22 cellular contexts compared by ENCODE assay signal in the genomic region with DNA sequence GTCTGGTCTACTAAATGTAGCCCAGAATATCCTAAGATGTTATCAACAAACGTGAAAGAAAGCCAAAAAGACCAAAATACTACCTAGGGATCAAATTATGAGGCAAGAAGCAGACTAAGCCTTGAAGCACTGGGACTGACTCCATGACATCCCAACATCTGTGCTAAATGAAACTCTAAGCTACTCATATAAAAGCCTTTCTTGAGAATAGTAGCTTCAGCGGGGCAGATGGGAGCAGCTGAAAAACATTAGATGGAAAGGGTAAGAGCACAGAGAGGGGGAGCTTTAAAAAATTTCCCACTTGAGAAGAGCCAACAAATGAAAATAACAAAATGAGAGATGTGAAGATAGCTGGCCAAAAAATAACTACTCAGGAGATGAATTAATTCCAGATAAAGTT.
DNase-seq lines count a peak whose midpoint lies in the region; ATAC-seq and TF ChIP-seq lines count a peak whose summit lies in the region.
"Had no signal": no experiment of that assay in that cellular context is flagged by ENCODE, and none has a peak within 500 bp of the region (broad histone marks: within the 10 kb centered on the region; RNA-seq: fewer than 3 reads in every experiment).

No MANE protein-coding gene starts in this region.

- POLR2A ChIA-PET in WTC11 (lab: Charles Lee): no interaction called here

- TF ChIP-seq CTCF in WTC11 (IDR thresholded peaks at IDR 0.05) (no peak), testis (IDR thresholded peaks at IDR 0.05) (no peak)

- no peak overlapping the region for H3K27ac Mint-ChIP-seq in WTC11

- peaks cover 8% of the 10 kb centered on the region; the same call in 1 of the 2 replicates for H3K36me3 Mint-ChIP-seq in WTC11

- peaks cover 11% of the 10 kb centered on the region for H3K4me1 Mint-ChIP-seq in WTC11

- H3K9me3 Mint-ChIP-seq in WTC11: peaks cover 13% of the 10 kb centered on the region

- CTCF ChIA-PET in WTC11 (lab: Charles Lee): interaction anchor here (0.8 kb wide), 1 partner anchor 356 kb away, joined by 3 read pairs; a partner anchor contains a TSS

- H3K4me3 Mint-ChIP-seq in WTC11: no peak overlapping the region

- TF ChIP-seq POLR2A in testis (IDR thresholded peaks at IDR 0.05): no peak

- no peaks in the 10 kb centered on the region for H3K4me1 ChIP-seq in testis

- intact Hi-C loops in sciatic nerve (cut with DNase I): no loop called here
- intact Hi-C loops in testis (cut with DNase I; ENCODE audit: low total_unique reads): no loop called here

- no peaks in the 10 kb centered on the region for H3K27me3 ChIP-seq in testis

- 25 to 54% methylated on average over 2 of the region's 2 CpGs for WGBS in testis, 2 donors

- ATAC-seq in WTC11 (peak; percentile 30; the same call in 1 of the 2 replicates), sciatic nerve (peak; percentile 94)
- ATAC-seq: HCT116 had no signal

- H3K9me3 ChIP-seq in testis: no peaks in the 10 kb centered on the region

- no peak overlapping the region for H3K27ac ChIP-seq in testis
- H3K27ac ChIP-seq: 22Rv1, RWPE1 had no signal

- H3K27me3 Mint-ChIP-seq in WTC11 (ENCODE audit: low read depth): no peaks in the 10 kb centered on the region

- H3K36me3 ChIP-seq in testis (ENCODE audit: low read depth, missing control alignments): no peaks in the 10 kb centered on the region

- DNase-seq in DMS 273 (lab: John Stamatoyannopoulos, UW; ENCODE audit: unreplicated experiment) (peak; percentile 2), DMS 273 treated with DMSO at 0.1 percent for 48 hours (lab: John Stamatoyannopoulos, UW) (no peak), WTC11 (ENCODE audit: low spot score) (no peak), fibroblast of peridontal ligament (ENCODE audit: extremely low read depth) (peak; percentile 31), sciatic nerve (ENCODE audit: low spot score) (no peak), cerebellar nuclear complex (lab: John Stamatoyannopoulos, UW) (no peak), nucleus accumbens (lab: John Stamatoyannopoulos, UW) (no peak), testis (no peak)
- DNase-seq: ACHN, Calu3, KBM-7, MV-4-11, NCI-H1105, NCI-H1436 treated with DMSO at 0.1 percent for 48 hours, NCI-H1930, NCI-H2107, NCI-H446 treated with DMSO at 0.1 percent for 48 hours, NCI-H526 treated with DMSO at 0.1 percent for 48 hours, SHP77 treated with DMSO at 0.1 percent for 48 hours had no signal

- no peak overlapping the region for H3K4me3 ChIP-seq in testis

TF ChIP-seq in WTC11, 78 proteins besides CTCF, POLR2A, EP300 and RAD21 (continues in another document):
- no peak for TF ChIP-seq ZNF416 (CRISPR knock-in tag; IDR thresholded peaks at IDR 0.05)
- TF ChIP-seq SMAD3 (CRISPR knock-in tag; IDR thresholded peaks at IDR 0.05; ENCODE audit: borderline replicate concordance): no peak
- TF ChIP-seq, protein P1, sequence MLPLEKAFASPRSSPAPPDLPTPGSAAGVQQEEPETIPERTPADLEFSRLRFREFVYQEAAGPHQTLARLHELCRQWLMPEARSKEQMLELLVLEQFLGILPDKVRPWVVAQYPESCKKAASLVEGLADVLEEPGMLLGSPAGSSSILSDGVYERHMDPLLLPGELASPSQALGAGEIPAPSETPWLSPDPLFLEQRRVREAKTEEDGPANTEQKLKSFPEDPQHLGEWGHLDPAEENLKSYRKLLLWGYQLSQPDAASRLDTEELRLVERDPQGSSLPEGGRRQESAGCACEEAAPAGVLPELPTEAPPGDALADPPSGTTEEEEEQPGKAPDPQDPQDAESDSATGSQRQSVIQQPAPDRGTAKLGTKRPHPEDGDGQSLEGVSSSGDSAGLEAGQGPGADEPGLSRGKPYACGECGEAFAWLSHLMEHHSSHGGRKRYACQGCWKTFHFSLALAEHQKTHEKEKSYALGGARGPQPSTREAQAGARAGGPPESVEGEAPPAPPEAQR (CRISPR knock-in tag; IDR thresholded peaks at IDR 0.05): no peak
- TF ChIP-seq, protein P2, sequence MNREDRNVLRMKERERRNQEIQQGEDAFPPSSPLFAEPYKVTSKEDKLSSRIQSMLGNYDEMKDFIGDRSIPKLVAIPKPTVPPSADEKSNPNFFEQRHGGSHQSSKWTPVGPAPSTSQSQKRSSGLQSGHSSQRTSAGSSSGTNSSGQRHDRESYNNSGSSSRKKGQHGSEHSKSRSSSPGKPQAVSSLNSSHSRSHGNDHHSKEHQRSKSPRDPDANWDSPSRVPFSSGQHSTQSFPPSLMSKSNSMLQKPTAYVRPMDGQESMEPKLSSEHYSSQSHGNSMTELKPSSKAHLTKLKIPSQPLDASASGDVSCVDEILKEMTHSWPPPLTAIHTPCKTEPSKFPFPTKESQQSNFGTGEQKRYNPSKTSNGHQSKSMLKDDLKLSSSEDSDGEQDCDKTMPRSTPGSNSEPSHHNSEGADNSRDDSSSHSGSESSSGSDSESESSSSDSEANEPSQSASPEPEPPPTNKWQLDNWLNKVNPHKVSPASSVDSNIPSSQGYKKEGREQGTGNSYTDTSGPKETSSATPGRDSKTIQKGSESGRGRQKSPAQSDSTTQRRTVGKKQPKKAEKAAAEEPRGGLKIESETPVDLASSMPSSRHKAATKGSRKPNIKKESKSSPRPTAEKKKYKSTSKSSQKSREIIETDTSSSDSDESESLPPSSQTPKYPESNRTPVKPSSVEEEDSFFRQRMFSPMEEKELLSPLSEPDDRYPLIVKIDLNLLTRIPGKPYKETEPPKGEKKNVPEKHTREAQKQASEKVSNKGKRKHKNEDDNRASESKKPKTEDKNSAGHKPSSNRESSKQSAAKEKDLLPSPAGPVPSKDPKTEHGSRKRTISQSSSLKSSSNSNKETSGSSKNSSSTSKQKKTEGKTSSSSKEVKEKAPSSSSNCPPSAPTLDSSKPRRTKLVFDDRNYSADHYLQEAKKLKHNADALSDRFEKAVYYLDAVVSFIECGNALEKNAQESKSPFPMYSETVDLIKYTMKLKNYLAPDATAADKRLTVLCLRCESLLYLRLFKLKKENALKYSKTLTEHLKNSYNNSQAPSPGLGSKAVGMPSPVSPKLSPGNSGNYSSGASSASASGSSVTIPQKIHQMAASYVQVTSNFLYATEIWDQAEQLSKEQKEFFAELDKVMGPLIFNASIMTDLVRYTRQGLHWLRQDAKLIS (CRISPR knock-in tag; IDR thresholded peaks at IDR 0.05; ENCODE audit: borderline replicate concordance): no peak
- TF ChIP-seq HMGA2 (CRISPR knock-in tag; IDR thresholded peaks at IDR 0.05): no peak
- TF ChIP-seq, protein P3, sequence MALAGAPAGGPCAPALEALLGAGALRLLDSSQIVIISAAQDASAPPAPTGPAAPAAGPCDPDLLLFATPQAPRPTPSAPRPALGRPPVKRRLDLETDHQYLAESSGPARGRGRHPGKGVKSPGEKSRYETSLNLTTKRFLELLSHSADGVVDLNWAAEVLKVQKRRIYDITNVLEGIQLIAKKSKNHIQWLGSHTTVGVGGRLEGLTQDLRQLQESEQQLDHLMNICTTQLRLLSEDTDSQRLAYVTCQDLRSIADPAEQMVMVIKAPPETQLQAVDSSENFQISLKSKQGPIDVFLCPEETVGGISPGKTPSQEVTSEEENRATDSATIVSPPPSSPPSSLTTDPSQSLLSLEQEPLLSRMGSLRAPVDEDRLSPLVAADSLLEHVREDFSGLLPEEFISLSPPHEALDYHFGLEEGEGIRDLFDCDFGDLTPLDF (CRISPR knock-in tag; IDR thresholded peaks at IDR 0.05): no peak
- no peak for TF ChIP-seq ZNF138 (CRISPR knock-in tag; conservative IDR thresholded peaks at IDR 0.05)
- TF ChIP-seq, protein P4, sequence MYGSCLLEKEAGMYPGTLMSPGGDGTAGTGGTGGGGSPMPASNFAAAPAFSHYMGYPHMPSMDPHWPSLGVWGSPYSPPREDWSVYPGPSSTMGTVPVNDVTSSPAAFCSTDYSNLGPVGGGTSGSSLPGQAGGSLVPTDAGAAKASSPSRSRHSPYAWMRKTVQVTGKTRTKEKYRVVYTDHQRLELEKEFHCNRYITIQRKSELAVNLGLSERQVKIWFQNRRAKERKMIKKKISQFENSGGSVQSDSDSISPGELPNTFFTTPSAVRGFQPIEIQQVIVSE (CRISPR knock-in tag; IDR thresholded peaks at IDR 0.05; ENCODE audit: borderline replicate concordance): no peak
- no peak for TF ChIP-seq GABPB1 (CRISPR knock-in tag; IDR thresholded peaks at IDR 0.05)
- no peak for TF ChIP-seq IRF2 (CRISPR knock-in tag; IDR thresholded peaks at IDR 0.05; ENCODE audit: borderline replicate concordance, low read depth)
- TF ChIP-seq, protein P5, sequence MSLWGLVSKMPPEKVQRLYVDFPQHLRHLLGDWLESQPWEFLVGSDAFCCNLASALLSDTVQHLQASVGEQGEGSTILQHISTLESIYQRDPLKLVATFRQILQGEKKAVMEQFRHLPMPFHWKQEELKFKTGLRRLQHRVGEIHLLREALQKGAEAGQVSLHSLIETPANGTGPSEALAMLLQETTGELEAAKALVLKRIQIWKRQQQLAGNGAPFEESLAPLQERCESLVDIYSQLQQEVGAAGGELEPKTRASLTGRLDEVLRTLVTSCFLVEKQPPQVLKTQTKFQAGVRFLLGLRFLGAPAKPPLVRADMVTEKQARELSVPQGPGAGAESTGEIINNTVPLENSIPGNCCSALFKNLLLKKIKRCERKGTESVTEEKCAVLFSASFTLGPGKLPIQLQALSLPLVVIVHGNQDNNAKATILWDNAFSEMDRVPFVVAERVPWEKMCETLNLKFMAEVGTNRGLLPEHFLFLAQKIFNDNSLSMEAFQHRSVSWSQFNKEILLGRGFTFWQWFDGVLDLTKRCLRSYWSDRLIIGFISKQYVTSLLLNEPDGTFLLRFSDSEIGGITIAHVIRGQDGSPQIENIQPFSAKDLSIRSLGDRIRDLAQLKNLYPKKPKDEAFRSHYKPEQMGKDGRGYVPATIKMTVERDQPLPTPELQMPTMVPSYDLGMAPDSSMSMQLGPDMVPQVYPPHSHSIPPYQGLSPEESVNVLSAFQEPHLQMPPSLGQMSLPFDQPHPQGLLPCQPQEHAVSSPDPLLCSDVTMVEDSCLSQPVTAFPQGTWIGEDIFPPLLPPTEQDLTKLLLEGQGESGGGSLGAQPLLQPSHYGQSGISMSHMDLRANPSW (CRISPR knock-in tag; conservative IDR thresholded peaks at IDR 0.05; ENCODE audit: low read depth): no peak

Comparison
In these comparisons a context has a peak if more than half of its experiments do, and no peak if none do; other contexts are left out.
1. DNase-seq: peak in DMS 273 (single experiment) and fibroblast of peridontal ligament (single experiment); none in DMS 273 treated with DMSO at 0.1 percent for 48 hours (single experiment), WTC11 (single experiment), sciatic nerve (single experiment), cerebellar nuclear complex (0 of 2), nucleus accumbens (0 of 56) and testis (single experiment).